ENCODE assay signal across 1 cellular context in the genomic region with DNA sequence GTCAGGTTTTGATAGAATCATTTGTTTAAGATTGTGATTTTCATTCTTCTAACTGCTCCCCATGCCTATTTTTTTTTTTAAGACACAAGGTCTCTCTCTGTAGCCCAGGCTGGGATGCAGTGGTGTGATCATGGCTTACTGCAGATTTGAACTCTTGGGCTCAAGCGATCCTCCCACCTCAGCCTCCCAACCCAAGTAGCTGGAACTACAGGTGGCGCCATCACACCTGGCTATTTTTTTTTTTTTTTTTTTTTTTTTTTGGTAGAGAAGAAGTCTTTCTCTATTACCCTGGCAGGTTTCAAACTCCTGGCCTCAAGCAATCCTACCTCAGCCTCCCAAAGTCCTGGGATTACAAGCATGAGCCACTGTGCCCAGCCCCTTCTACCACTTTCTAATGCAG.
TF ChIP-seq lines count a peak whose summit lies in the region.

No MANE protein-coding gene starts in this region.

TF ChIP-seq in HCT116, 20 proteins besides CTCF, POLR2A, EP300 and RAD21 (continued from another document):
- TF ChIP-seq, protein P1, sequence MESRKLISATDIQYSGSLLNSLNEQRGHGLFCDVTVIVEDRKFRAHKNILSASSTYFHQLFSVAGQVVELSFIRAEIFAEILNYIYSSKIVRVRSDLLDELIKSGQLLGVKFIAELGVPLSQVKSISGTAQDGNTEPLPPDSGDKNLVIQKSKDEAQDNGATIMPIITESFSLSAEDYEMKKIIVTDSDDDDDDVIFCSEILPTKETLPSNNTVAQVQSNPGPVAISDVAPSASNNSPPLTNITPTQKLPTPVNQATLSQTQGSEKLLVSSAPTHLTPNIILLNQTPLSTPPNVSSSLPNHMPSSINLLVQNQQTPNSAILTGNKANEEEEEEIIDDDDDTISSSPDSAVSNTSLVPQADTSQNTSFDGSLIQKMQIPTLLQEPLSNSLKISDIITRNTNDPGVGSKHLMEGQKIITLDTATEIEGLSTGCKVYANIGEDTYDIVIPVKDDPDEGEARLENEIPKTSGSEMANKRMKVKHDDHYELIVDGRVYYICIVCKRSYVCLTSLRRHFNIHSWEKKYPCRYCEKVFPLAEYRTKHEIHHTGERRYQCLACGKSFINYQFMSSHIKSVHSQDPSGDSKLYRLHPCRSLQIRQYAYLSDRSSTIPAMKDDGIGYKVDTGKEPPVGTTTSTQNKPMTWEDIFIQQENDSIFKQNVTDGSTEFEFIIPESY (IDR thresholded peaks at IDR 0.05; ENCODE audit: extremely low read depth, insufficient replicate concordance, low read length) = no peak
- TF ChIP-seq EZH2 (IDR thresholded peaks at IDR 0.05) (no peak), CBX3 (IDR thresholded peaks at IDR 0.05; ENCODE audit: low read depth) (no peak), CEBPB (IDR thresholded peaks at IDR 0.05; ENCODE audit: low read depth) (no peak), EZH2phosphoT487 (IDR thresholded peaks at IDR 0.05; ENCODE audit: borderline replicate concordance) (no peak), ZNF274 (IDR thresholded peaks at IDR 0.05; ENCODE audit: low read depth, low read length) (no peak), SRF (IDR thresholded peaks at IDR 0.05; ENCODE audit: low read depth) (no peak)
